12 cellular contexts compared by ENCODE assay signal in genomic region chr20:51095755-51096509, GRCh38.
DNase-seq lines count a peak whose midpoint lies in the region; ATAC-seq lines count a peak whose summit lies in the region.
"Had no signal": no experiment of that assay in that cellular context is flagged by ENCODE, and none has a peak within 500 bp of the region (broad histone marks: within the 10 kb centered on the region; RNA-seq: fewer than 3 reads in every experiment).

No MANE protein-coding gene starts in this region.

- DNase-seq in NCI-H1092 treated with DMSO at 0.1 percent for 48 hours (lab: John Stamatoyannopoulos, UW) (peak; percentile 35), NCI-H1092 (lab: John Stamatoyannopoulos, UW) (no peak), NCI-H2081 treated with DMSO at 0.1 percent for 48 hours (lab: John Stamatoyannopoulos, UW) (peak; percentile 51), cerebellar cortex (ENCODE audit: low spot score) (peak; percentile 63), posterior vena cava (ENCODE audit: low spot score) (peak; percentile 15), occipital lobe (lab: John Stamatoyannopoulos, UW) (no peak)
- no peak for DNase-seq in activated CD4-positive, alpha-beta T cell treated with anti-CD3 and anti-CD28 coated beads, Interleukin-2, amount 50 U/mL, for 48 hours
- DNase-seq: activated gamma-delta T cell treated with Interleukin-2 at 50 U/mL for 16 hours, Caco-2, heart right ventricle had no signal

- intact Hi-C loops in posterior vena cava (cut with DNase I): no loop called here

- no peak for ATAC-seq in GM21390 (IDR thresholded peaks at IDR 0.05; ENCODE audit: unreplicated experiment)
- ATAC-seq: heart right ventricle, Right ventricle myocardium inferior had no signal

Comparison
In these comparisons a context has a peak if more than half of its experiments do, and no peak if none do; other contexts are left out.
1. DNase-seq: peak in NCI-H1092 treated with DMSO at 0.1 percent for 48 hours (single experiment), NCI-H2081 treated with DMSO at 0.1 percent for 48 hours (single experiment), cerebellar cortex (single experiment) and posterior vena cava (single experiment); none in NCI-H1092 (single experiment), activated CD4-positive, alpha-beta T cell treated with anti-CD3 and anti-CD28 coated beads, Interleukin-2, amount 50 U/mL, for 48 hours (0 of 2) and occipital lobe (single experiment).